In genomic region chr17:28346746-28347246, GRCh38 we compare ENCODE assay signal across 1 cellular context.
TF ChIP-seq lines count a peak whose summit lies in the region.

No MANE protein-coding gene starts in this region.

TF ChIP-seq in GM12878, 131 proteins besides CTCF, POLR2A, EP300 and RAD21:
- TF ChIP-seq CREM (IDR thresholded peaks at IDR 0.05; ENCODE audit: low read depth) (no peak), MYB (IDR thresholded peaks at IDR 0.05; ENCODE audit: borderline replicate concordance, low read depth, low read length) (no peak), E4F1 (IDR thresholded peaks at IDR 0.05; ENCODE audit: borderline replicate concordance, partially characterized antibody) (no peak), GABPA (IDR thresholded peaks at IDR 0.05; ENCODE audit: low read depth) (no peak), JUND (IDR thresholded peaks at IDR 0.05; ENCODE audit: low read depth, low read length) (no peak), STAT1 (conservative IDR thresholded peaks at IDR 0.05) (no peak), NRF1 (conservative IDR thresholded peaks at IDR 0.05; ENCODE audit: low read depth, low read length) (no peak), KDM1A (IDR thresholded peaks at IDR 0.05; ENCODE audit: borderline replicate concordance) (no peak), SKIL (IDR thresholded peaks at IDR 0.05; ENCODE audit: low read depth, poor library complexity, severe bottlenecking) (no peak)
